Comparison of ENCODE assay signal across 1 cellular context in genomic region chr19:633068-633785, GRCh38.
TF ChIP-seq lines count a peak whose summit lies in the region.

Gene POLRMT (minus strand): TSS chr19:633537. CDS start chr19:633512, 25 bp downstream.

TF ChIP-seq in IMR-90, 13 proteins besides CTCF, POLR2A, EP300 and RAD21 (continued from another document):
- TF ChIP-seq CHD1 (IDR thresholded peaks at IDR 0.05; ENCODE audit: low read depth, low read length) (no peak), RCOR1 (IDR thresholded peaks at IDR 0.05; ENCODE audit: insufficient replicate concordance, low read length) (no peak), MAZ (IDR thresholded peaks at IDR 0.05; ENCODE audit: borderline replicate concordance, low read depth, low read length) (peak; percentile 39; the same call in 1 of the 2 replicates), ELK1 (IDR thresholded peaks at IDR 0.05; ENCODE audit: borderline replicate concordance, low read depth, low read length) (peak; percentile 63; the same call in 1 of the 2 replicates), NFE2L2 (IDR thresholded peaks at IDR 0.05; ENCODE audit: low read depth, low read length) (no peak), FOS (IDR thresholded peaks at IDR 0.05; ENCODE audit: low read depth, low read length) (0 out of 2 replicates have a peak, but pooled peaks have one; percentile 23)
TF ChIP-seq in IMR-90: peak in this region for 6.
